Comparison of ENCODE assay signal across 26 cellular contexts in genomic region chr17:6636616-6637457, GRCh38. TPM values are rescaled to one million over a fixed set of nuclear protein-coding genes. Genes with fewer than 3 reads are reported as not detected.
A peak's percentile ranks its signal among the peaks of the same experiment; 100 is the strongest.
DNase-seq lines count a peak whose midpoint lies in the region; ATAC-seq and TF ChIP-seq lines count a peak whose summit lies in the region.
"Had no signal": no experiment of that assay in that cellular context is flagged by ENCODE, and none has a peak within 500 bp of the region (broad histone marks: within the 10 kb centered on the region; RNA-seq: fewer than 3 reads in every experiment).

No MANE protein-coding gene starts in this region.

- no peaks in the 10 kb centered on the region for H3K9me2 ChIP-seq in SK-N-SH

- no peak overlapping the region for H3K4me3 ChIP-seq in SK-N-SH (ENCODE audit: low read depth in 2 of 2, low read length in 1 of 2)
- H3K4me3 ChIP-seq: transverse colon had no signal

- H3K27me3 ChIP-seq in SK-N-SH (ENCODE audit: insufficient read depth) = no peaks in the 10 kb centered on the region
- H3K27me3 ChIP-seq: transverse colon had no signal

- no peak for TF ChIP-seq CTCF in SK-N-SH (IDR thresholded peaks at IDR 0.05)
- no peak for TF ChIP-seq CTCF in type B pancreatic cell (conservative IDR thresholded peaks at IDR 0.05)
- no peak for TF ChIP-seq CTCF in CD14-positive monocyte (IDR thresholded peaks at IDR 0.05)

- H3K79me2 ChIP-seq in SK-N-SH (ENCODE audit: insufficient read depth) = peaks cover 34% of the 10 kb centered on the region

- no peak overlapping the region for H3K27ac ChIP-seq in SK-N-SH (ENCODE audit: low read depth in 2 of 2, low read length in 1 of 2)
- H3K27ac ChIP-seq: 22Rv1, epithelial cell of prostate, transverse colon had no signal

- no peak for TF ChIP-seq RAD21 in SK-N-SH (IDR thresholded peaks at IDR 0.05; ENCODE audit: low read length)

- intact Hi-C loops in CD14-positive monocyte (cut with micrococcal nuclease) = no loop called here

- H3K9me3 ChIP-seq in SK-N-SH = no peaks in the 10 kb centered on the region
- H3K9me3 ChIP-seq: transverse colon had no signal

- no peaks in the 10 kb centered on the region for H4K20me1 ChIP-seq in SK-N-SH (ENCODE audit: insufficient read depth)

- H3K27ac Mint-ChIP-seq in effector memory CD8-positive, alpha-beta T cell = peak overlapping the region; percentile 88 to 96
- peak overlapping the region; percentile 53 for H3K27ac Mint-ChIP-seq in type B pancreatic cell
- no peak overlapping the region for H3K27ac Mint-ChIP-seq in activated naive CD8-positive, alpha-beta T cell treated with anti-CD3 and anti-CD28 coated beads for 36 hours
- peak overlapping the region in 2 of 7 donors; percentile 19 to 58 for H3K27ac Mint-ChIP-seq in CD14-positive monocyte
- H3K27ac Mint-ChIP-seq: activated CD8-positive, alpha-beta T cell treated with anti-CD3 and anti-CD28 coated beads for 36 hours; activated naive CD8-positive, alpha-beta T cell treated with anti-CD3 and anti-CD28 coated beads, Interleukin-2, amount 10 ng/mL, durations not matched to agents 7 days and 5 days had no signal

- H3K36me3 ChIP-seq in SK-N-SH (replicated peaks in 1 of 2; ENCODE audit: control insufficient read depth in 1 of 2, insufficient read depth in 2 of 2, low read length in 1 of 2) = peaks cover 31 to 33% of the 10 kb centered on the region in 2 experiments

- H3K9me3 Mint-ChIP-seq in effector memory CD8-positive, alpha-beta T cell = no peaks in the 10 kb centered on the region
- H3K9me3 Mint-ChIP-seq in type B pancreatic cell (no peaks in the 10 kb centered on the region), CD14-positive monocyte (no peaks in the 10 kb centered on the region)
- H3K9me3 Mint-ChIP-seq in activated naive CD8-positive, alpha-beta T cell treated with anti-CD3 and anti-CD28 coated beads for 36 hours = no peaks in the 10 kb centered on the region
- H3K9me3 Mint-ChIP-seq: activated CD8-positive, alpha-beta T cell treated with anti-CD3 and anti-CD28 coated beads for 36 hours; activated naive CD8-positive, alpha-beta T cell treated with anti-CD3 and anti-CD28 coated beads, Interleukin-2, amount 10 ng/mL, durations not matched to agents 7 days and 5 days; CD4-positive, alpha-beta memory T cell; T-cell had no signal

- TF ChIP-seq EP300 in SK-N-SH (IDR thresholded peaks at IDR 0.05; ENCODE audit: borderline replicate concordance in 1 of 2, low read depth in 1 of 2, low read length in 1 of 2) = no peak

- no peak overlapping the region for H3K4me2 ChIP-seq in SK-N-SH

- peaks cover 3 to 11% of the 10 kb centered on the region in 2 experiments; a peak in 2 of 4 replicates for H3K4me1 ChIP-seq in SK-N-SH (ENCODE audit: control insufficient read depth in 1 of 2, insufficient read depth in 2 of 2, low read depth in 1 of 2, low read length in 1 of 2)

- no peak overlapping the region for H2AFZ ChIP-seq in SK-N-SH (ENCODE audit: low read depth)

- DNase-seq in SK-N-SH = no peak
- no peak for DNase-seq in effector memory CD8-positive, alpha-beta T cell
- no peak for DNase-seq in type B pancreatic cell (ENCODE audit: extremely low spot score, unreplicated experiment)
- DNase-seq in activated naive CD8-positive, alpha-beta T cell treated with anti-CD3 and anti-CD28 coated beads for 36 hours = no peak
- no peak for DNase-seq in CD14-positive monocyte (ENCODE audit: low spot score)
- DNase-seq: activated CD4-positive, CD25-positive, alpha-beta regulatory T cell treated with anti-CD3 and anti-CD28 coated beads, Interleukin-2, amount 50 U/mL, for 72 hours; activated CD8-positive, alpha-beta T cell treated with anti-CD3 and anti-CD28 coated beads for 36 hours; activated effector memory CD4-positive, alpha-beta T cell treated with Interleukin-2 at 50 U/mL for 16 hours; activated naive CD8-positive, alpha-beta T cell treated with anti-CD3 and anti-CD28 coated beads, Interleukin-2, amount 10 ng/mL, durations not matched to agents 7 days and 5 days; CD4-positive, alpha-beta memory T cell; cerebellar nuclear complex; DMS153; KBM-7; NCI-H1436 treated with DMSO at 0.1 percent for 48 hours; NCI-H524; NK-92 treated with Interleukin-12 subunit alpha and Interleukin-12 subunit beta, amount 100 ng/mL, for 24 hours; occipital lobe; SIG-M5; stimulated activated CD8-positive, alpha-beta memory T cell treated with anti-CD3 and anti-CD28 coated beads, Interleukin-4, amount 100 ng/mL, for 48 hours; T-cell; transverse colon had no signal

- CTCF ChIA-PET in SK-N-SH (lab: Yijun Ruan, JAX) = interaction anchor here (1.1 kb wide), 1 partner anchor 16 kb away, joined by 3 read pairs; no protein-coding TSS in a partner anchor

- no peak overlapping the region for H3K4me3 Mint-ChIP-seq in effector memory CD8-positive, alpha-beta T cell
- H3K4me3 Mint-ChIP-seq in type B pancreatic cell (peak overlapping the region; percentile 47), CD14-positive monocyte (no peak overlapping the region)
- H3K4me3 Mint-ChIP-seq in activated naive CD8-positive, alpha-beta T cell treated with anti-CD3 and anti-CD28 coated beads for 36 hours = no peak overlapping the region
- H3K4me3 Mint-ChIP-seq: activated CD8-positive, alpha-beta T cell treated with anti-CD3 and anti-CD28 coated beads for 36 hours; activated naive CD8-positive, alpha-beta T cell treated with anti-CD3 and anti-CD28 coated beads, Interleukin-2, amount 10 ng/mL, durations not matched to agents 7 days and 5 days had no signal

- H3K4me1 Mint-ChIP-seq in effector memory CD8-positive, alpha-beta T cell (ENCODE audit: low read depth in 2 of 2) = peaks cover 36 to 50% of the 10 kb centered on the region in 2 donors
- H3K4me1 Mint-ChIP-seq in type B pancreatic cell (ENCODE audit: unreplicated experiment) = peaks cover 13% of the 10 kb centered on the region
- peaks cover 21% of the 10 kb centered on the region for H3K4me1 Mint-ChIP-seq in activated naive CD8-positive, alpha-beta T cell treated with anti-CD3 and anti-CD28 coated beads for 36 hours
- peaks cover 27% of the 10 kb centered on the region for H3K4me1 Mint-ChIP-seq in CD14-positive monocyte

- POLR2A ChIA-PET in SK-N-SH (lab: Yijun Ruan, JAX) = no interaction called here

- no peak for ATAC-seq in SK-N-SH treated with all-trans-retinoic acid at 6 μM for 48 hours
- ATAC-seq in effector memory CD8-positive, alpha-beta T cell (replicated peaks) = no peak
- ATAC-seq: activated CD8-positive, alpha-beta T cell treated with anti-CD3 and anti-CD28 coated beads for 36 hours; Panc1; T-cell had no signal

- no peaks in the 10 kb centered on the region for H3K27me3 Mint-ChIP-seq in effector memory CD8-positive, alpha-beta T cell
- H3K27me3 Mint-ChIP-seq in type B pancreatic cell (no peaks in the 10 kb centered on the region), CD14-positive monocyte (ENCODE audit: low read depth in 3 of 3) (peaks cover 0 to 11% (median 3%) of the 10 kb centered on the region in 3 donors)
- no peaks in the 10 kb centered on the region for H3K27me3 Mint-ChIP-seq in activated naive CD8-positive, alpha-beta T cell treated with anti-CD3 and anti-CD28 coated beads for 36 hours
- H3K27me3 Mint-ChIP-seq: activated CD8-positive, alpha-beta T cell treated with anti-CD3 and anti-CD28 coated beads for 36 hours; activated naive CD8-positive, alpha-beta T cell treated with anti-CD3 and anti-CD28 coated beads, Interleukin-2, amount 10 ng/mL, durations not matched to agents 7 days and 5 days; CD4-positive, alpha-beta memory T cell; T-cell had no signal

- H3K9ac ChIP-seq in SK-N-SH = no peak overlapping the region

- H3F3A ChIP-seq in SK-N-SH (replicated peaks; ENCODE audit: insufficient read depth) = peaks cover 7% of the 10 kb centered on the region

- peaks cover 52% of the 10 kb centered on the region for H3K36me3 Mint-ChIP-seq in effector memory CD8-positive, alpha-beta T cell (ENCODE audit: insufficient read depth)
- H3K36me3 Mint-ChIP-seq in type B pancreatic cell (peaks cover 30% of the 10 kb centered on the region), CD14-positive monocyte (peaks cover 26 to 42% of the 10 kb centered on the region in 2 donors)
- H3K36me3 Mint-ChIP-seq in activated naive CD8-positive, alpha-beta T cell treated with anti-CD3 and anti-CD28 coated beads for 36 hours = peaks cover 27% of the 10 kb centered on the region

- WGBS in SK-N-SH (ENCODE audit: low lambda C conversion rate) = 92% methylated on average over 15 of the region's 17 CpGs

TF ChIP-seq in SK-N-SH treated with all-trans-retinoic acid at 6 μM for 48 hours, 23 proteins besides CTCF, POLR2A, EP300 and RAD21 (continues in another document):
- TF ChIP-seq ISL1 (CRISPR knock-in tag; IDR thresholded peaks at IDR 0.05) = no peak

RNA-seq across cellular contexts. Expression of gene KIAA0753, which starts 3.7 kb away (rescaled TPM):
- polyA plus RNA-seq in SK-N-SH (2012; rRNA removed) = 7.2 and 10.3 TPM in 2 replicates
- 7.4 and 7.5 TPM in 2 replicates for polyA plus RNA-seq in SK-N-SH (2012; cell fraction: cytosol; rRNA removed)
- polyA plus RNA-seq in SK-N-SH (2012; cell fraction: nucleus; rRNA removed) = 22.4 and 33.8 TPM in 2 replicates
- total RNA-seq in type B pancreatic cell (ENCODE audit: low replicate concordance) = 26.4 and 33.7 TPM in 2 replicates
- total RNA-seq in activated naive CD8-positive, alpha-beta T cell treated with anti-CD3 and anti-CD28 coated beads for 36 hours = 10 to 100 TPM; 14.8 to 15.8 TPM
- 1 to 10 TPM; 1.7 to 3.5 TPM for polyA plus RNA-seq in CD14-positive monocyte

RNA-seq across cellular contexts. Expression of gene TXNDC17, which starts 4.0 kb away (rescaled TPM):
- polyA plus RNA-seq in SK-N-SH (2012; rRNA removed) = 644 and 650 TPM in 2 replicates
- polyA plus RNA-seq in SK-N-SH (2012; cell fraction: cytosol; rRNA removed) = 628 and 667 TPM in 2 replicates
- 179 and 256 TPM in 2 replicates for polyA plus RNA-seq in SK-N-SH (2012; cell fraction: nucleus; rRNA removed)
- 83.2 and 90.6 TPM in 2 replicates for total RNA-seq in type B pancreatic cell (ENCODE audit: low replicate concordance)
- total RNA-seq in activated naive CD8-positive, alpha-beta T cell treated with anti-CD3 and anti-CD28 coated beads for 36 hours = 100 to 1,000 TPM; 127 to 128 TPM
- 100 to 1,000 TPM; 319 to 357 TPM for polyA plus RNA-seq in CD14-positive monocyte

RNA-seq across cellular contexts. Expression of gene MED31, which starts 14.6 kb away (rescaled TPM):
- polyA plus RNA-seq in SK-N-SH (2012; rRNA removed) (15.1 and 22.0 TPM in 2 replicates), CD14-positive monocyte (10 to 100 TPM; 33.6 to 38.2 TPM)
- polyA plus RNA-seq in SK-N-SH (2012; cell fraction: cytosol; rRNA removed) = 20.9 and 27.4 TPM in 2 replicates
- 10.3 and 12.4 TPM in 2 replicates for polyA plus RNA-seq in SK-N-SH (2012; cell fraction: nucleus; rRNA removed)
- 17.6 and 25.3 TPM in 2 replicates for total RNA-seq in type B pancreatic cell (ENCODE audit: low replicate concordance)
- 10 to 100 TPM; 20.1 to 21.6 TPM for total RNA-seq in activated naive CD8-positive, alpha-beta T cell treated with anti-CD3 and anti-CD28 coated beads for 36 hours

RNA-seq across cellular contexts. Expression of gene C17orf100, which starts 14.7 kb away (rescaled TPM):
- polyA plus RNA-seq in SK-N-SH (2012; rRNA removed) = 2.6 and 2.7 TPM in 2 replicates
- 2.8 and 2.9 TPM in 2 replicates for polyA plus RNA-seq in SK-N-SH (2012; cell fraction: cytosol; rRNA removed)
- 1.0 and 1.2 TPM in 2 replicates for polyA plus RNA-seq in SK-N-SH (2012; cell fraction: nucleus; rRNA removed)
- 3.9 and 4.3 TPM in 2 replicates for total RNA-seq in type B pancreatic cell (ENCODE audit: low replicate concordance)
- total RNA-seq in activated naive CD8-positive, alpha-beta T cell treated with anti-CD3 and anti-CD28 coated beads for 36 hours = 1 to 10 TPM; 1.4 to 1.8 TPM
- polyA plus RNA-seq in CD14-positive monocyte = 1 to 10 TPM; 1.2 to 1.8 TPM
- total RNA-seq: skeletal muscle tissue had no signal
